Comparison of ENCODE assay signal across 20 cellular contexts in genomic region chr9:79693750-79694149, GRCh38.
DNase-seq lines count a peak whose midpoint lies in the region; ATAC-seq and TF ChIP-seq lines count a peak whose summit lies in the region.
"Had no signal": no experiment of that assay in that cellular context is flagged by ENCODE, and none has a peak within 500 bp of the region (broad histone marks: within the 10 kb centered on the region; RNA-seq: fewer than 3 reads in every experiment).

No MANE protein-coding gene starts in this region.

- peaks cover 3% of the 10 kb centered on the region for H3K9me3 Mint-ChIP-seq in glutamatergic neuron (ENCODE audit: unreplicated experiment)
- no peaks in the 10 kb centered on the region for H3K9me3 Mint-ChIP-seq in activated CD8-positive, alpha-beta T cell treated with anti-CD3 and anti-CD28 coated beads for 36 hours

- no peak for ATAC-seq in activated CD8-positive, alpha-beta T cell treated with anti-CD3 and anti-CD28 coated beads for 36 hours
- ATAC-seq: activated CD4-positive, alpha-beta T cell treated with anti-CD3 and anti-CD28 coated beads for 36 hours; left ventricle myocardium superior; mucosa of descending colon had no signal

- no peak overlapping the region for H3K9ac ChIP-seq in HUES48 (ENCODE audit: low read depth, low read length)

- H3K4me3 ChIP-seq in HUES48 (ENCODE audit: low read depth, low read length) (no peak overlapping the region), left ventricle myocardium inferior (no peak overlapping the region), suprapubic skin (no peak overlapping the region)
- H3K4me3 ChIP-seq: mucosa of descending colon had no signal

- H3K4me3 Mint-ChIP-seq in glutamatergic neuron (ENCODE audit: unreplicated experiment) = peak overlapping the region; percentile 30
- H3K4me3 Mint-ChIP-seq in activated CD8-positive, alpha-beta T cell treated with anti-CD3 and anti-CD28 coated beads for 36 hours = no peak overlapping the region
- H3K4me3 Mint-ChIP-seq: activated CD4-positive, alpha-beta T cell treated with anti-CD3 and anti-CD28 coated beads for 36 hours had no signal

- DNase-seq in Ammon's horn (ENCODE audit: low spot score) = peak; percentile 9
- peak; percentile 69 for DNase-seq in NCI-H748 treated with DMSO at 0.1 percent for 48 hours (lab: John Stamatoyannopoulos, UW)
- no peak for DNase-seq in glutamatergic neuron
- DNase-seq in activated CD8-positive, alpha-beta T cell treated with anti-CD3 and anti-CD28 coated beads for 36 hours = no peak
- DNase-seq in left ventricle myocardium inferior = no peak
- DNase-seq in activated CD4-positive, alpha-beta T cell treated with anti-CD3 and anti-CD28 coated beads for 4 hours = no peak
- no peak for DNase-seq in suprapubic skin (ENCODE audit: low spot score in 2 of 2)
- DNase-seq: activated CD4-positive, alpha-beta T cell treated with anti-CD3 and anti-CD28 coated beads for 36 hours; central memory CD4-positive, alpha-beta T cell; DMS 273 treated with DMSO at 0.1 percent for 48 hours; effector CD8-positive, alpha-beta T cell; left ventricle myocardium superior; MM.1S; mucosa of descending colon; NCI-H2171; RPMI8226; stimulated activated CD4-positive, alpha-beta T cell treated with anti-CD3 and anti-CD28 coated beads, Interleukin-12 subunit alpha, Interleukin-12 subunit beta, amount 100 ng/mL, for 4 hours had no signal

- CTCF ChIA-PET in activated CD8-positive, alpha-beta T cell treated with anti-CD3 and anti-CD28 coated beads for 36 hours (lab: Charles Lee) = interaction anchor here (1.0 to 1.9 kb wide), 2 partner anchors 23 to 122 kb away, joined by 5 read pairs; no protein-coding TSS in a partner anchor

- H3K4me1 ChIP-seq in HUES48 (ENCODE audit: control insufficient read depth, insufficient read depth, low read length) (peaks cover 68% of the 10 kb centered on the region), left ventricle myocardium inferior (no peaks in the 10 kb centered on the region), suprapubic skin (peaks cover 4% of the 10 kb centered on the region)

- H3K27me3 Mint-ChIP-seq in glutamatergic neuron (ENCODE audit: unreplicated experiment) = peaks cover 6% of the 10 kb centered on the region
- no peaks in the 10 kb centered on the region for H3K27me3 Mint-ChIP-seq in activated CD8-positive, alpha-beta T cell treated with anti-CD3 and anti-CD28 coated beads for 36 hours
- H3K27me3 Mint-ChIP-seq: activated CD4-positive, alpha-beta T cell treated with anti-CD3 and anti-CD28 coated beads for 36 hours had no signal

- TF ChIP-seq EP300 in suprapubic skin (IDR thresholded peaks at IDR 0.05) = no peak

- no peak for TF ChIP-seq CTCF in glutamatergic neuron (IDR thresholded peaks at IDR 0.05; ENCODE audit: partially characterized antibody, unreplicated experiment)
- TF ChIP-seq CTCF in activated CD8-positive, alpha-beta T cell treated with anti-CD3 and anti-CD28 coated beads for 36 hours (IDR thresholded peaks at IDR 0.05) = no peak
- TF ChIP-seq CTCF in left ventricle myocardium inferior (IDR thresholded peaks at IDR 0.05; ENCODE audit: borderline replicate concordance) = no peak
- TF ChIP-seq CTCF in suprapubic skin (IDR thresholded peaks at IDR 0.05) = no peak

- no peaks in the 10 kb centered on the region for H3K36me3 ChIP-seq in HUES48 (ENCODE audit: control insufficient read depth, insufficient read depth, low read length)
- H3K36me3 ChIP-seq in left ventricle myocardium inferior = no peaks in the 10 kb centered on the region
- no peaks in the 10 kb centered on the region for H3K36me3 ChIP-seq in suprapubic skin

- no peak overlapping the region for H3K27ac Mint-ChIP-seq in glutamatergic neuron (ENCODE audit: unreplicated experiment)
- no peak overlapping the region for H3K27ac Mint-ChIP-seq in activated CD8-positive, alpha-beta T cell treated with anti-CD3 and anti-CD28 coated beads for 36 hours
- H3K27ac Mint-ChIP-seq: activated CD4-positive, alpha-beta T cell treated with anti-CD3 and anti-CD28 coated beads for 36 hours had no signal

- H3K27ac ChIP-seq in HUES48 (ENCODE audit: low read depth, low read length) = peak overlapping the region; percentile 90
- no peak overlapping the region for H3K27ac ChIP-seq in left ventricle myocardium inferior (replicated peaks)
- no peak overlapping the region for H3K27ac ChIP-seq in suprapubic skin
- H3K27ac ChIP-seq: HL-60 had no signal

- TF ChIP-seq POLR2A in suprapubic skin (IDR thresholded peaks at IDR 0.05) = no peak

- POLR2A ChIA-PET in activated CD8-positive, alpha-beta T cell treated with anti-CD3 and anti-CD28 coated beads for 36 hours (lab: Charles Lee) = no interaction called here

- H3K9me3 ChIP-seq in HUES48 (ENCODE audit: control insufficient read depth, insufficient read depth, low read length) (no peaks in the 10 kb centered on the region), left ventricle myocardium inferior (replicated peaks) (no peaks in the 10 kb centered on the region), suprapubic skin (no peaks in the 10 kb centered on the region)
- H3K9me3 ChIP-seq: mucosa of descending colon, neutrophil had no signal

- H3K27me3 ChIP-seq in HUES48 (ENCODE audit: control insufficient read depth, insufficient read depth, low read length) = no peaks in the 10 kb centered on the region
- H3K27me3 ChIP-seq in left ventricle myocardium inferior (ENCODE audit: low read depth) = no peaks in the 10 kb centered on the region
- no peaks in the 10 kb centered on the region for H3K27me3 ChIP-seq in suprapubic skin
- H3K27me3 ChIP-seq: neutrophil had no signal

- no peaks in the 10 kb centered on the region for H3K36me3 Mint-ChIP-seq in glutamatergic neuron (ENCODE audit: unreplicated experiment)
- peaks cover 5% of the 10 kb centered on the region for H3K36me3 Mint-ChIP-seq in activated CD8-positive, alpha-beta T cell treated with anti-CD3 and anti-CD28 coated beads for 36 hours (ENCODE audit: low read depth)

- peaks cover 36% of the 10 kb centered on the region for H3K4me1 Mint-ChIP-seq in glutamatergic neuron (ENCODE audit: low read depth, unreplicated experiment)
- H3K4me1 Mint-ChIP-seq in activated CD8-positive, alpha-beta T cell treated with anti-CD3 and anti-CD28 coated beads for 36 hours (ENCODE audit: low read depth) = peaks cover 50% of the 10 kb centered on the region

- intact Hi-C loops in activated CD8-positive, alpha-beta T cell treated with anti-CD3 and anti-CD28 coated beads for 36 hours (cut with micrococcal nuclease) = no loop called here
- intact Hi-C loops in left ventricle myocardium inferior (cut with micrococcal nuclease) = no loop called here

- 92% methylated on average over 5 of the region's 5 CpGs for WGBS in suprapubic skin

Comparison
In these comparisons a context has a peak if more than half of its experiments do, and no peak if none do; other contexts are left out.
1. DNase-seq: peak in Ammon's horn (single experiment) and NCI-H748 treated with DMSO at 0.1 percent for 48 hours (single experiment); none in glutamatergic neuron (single experiment), activated CD8-positive, alpha-beta T cell treated with anti-CD3 and anti-CD28 coated beads for 36 hours (single experiment), left ventricle myocardium inferior (single experiment), activated CD4-positive, alpha-beta T cell treated with anti-CD3 and anti-CD28 coated beads for 4 hours (0 of 2) and suprapubic skin (0 of 2).